ENCODE assay signal across 3 cellular contexts in the genomic region with DNA sequence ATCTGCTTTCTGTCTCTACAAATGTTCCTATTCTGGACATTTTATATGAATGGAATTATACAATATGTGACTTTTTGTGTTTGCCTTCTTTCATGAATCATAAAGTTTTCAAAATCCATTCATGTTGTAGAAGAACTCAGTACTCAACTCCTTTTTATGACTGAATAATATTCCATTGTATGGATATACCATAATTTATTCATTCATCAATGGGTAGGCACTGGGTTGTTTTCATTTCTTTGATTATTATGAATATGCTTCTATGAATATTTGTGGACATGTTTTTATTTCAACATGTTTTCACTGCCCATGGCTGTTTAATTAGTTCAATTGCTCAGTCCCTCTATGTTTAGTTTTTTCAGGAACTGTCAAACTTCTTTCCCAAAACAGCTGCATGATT.
"Had no signal": no experiment of that assay in that cellular context is flagged by ENCODE, and none has a peak within 500 bp of the region (broad histone marks: within the 10 kb centered on the region; RNA-seq: fewer than 3 reads in every experiment).

No MANE protein-coding gene starts in this region.

- ATAC-seq: GM12878 had no signal

- DNase-seq: GDM1, GF-D8 had no signal

- H3K4me3 ChIP-seq: GM12878 had no signal
